30 cellular contexts compared by ENCODE assay signal in the genomic region with DNA sequence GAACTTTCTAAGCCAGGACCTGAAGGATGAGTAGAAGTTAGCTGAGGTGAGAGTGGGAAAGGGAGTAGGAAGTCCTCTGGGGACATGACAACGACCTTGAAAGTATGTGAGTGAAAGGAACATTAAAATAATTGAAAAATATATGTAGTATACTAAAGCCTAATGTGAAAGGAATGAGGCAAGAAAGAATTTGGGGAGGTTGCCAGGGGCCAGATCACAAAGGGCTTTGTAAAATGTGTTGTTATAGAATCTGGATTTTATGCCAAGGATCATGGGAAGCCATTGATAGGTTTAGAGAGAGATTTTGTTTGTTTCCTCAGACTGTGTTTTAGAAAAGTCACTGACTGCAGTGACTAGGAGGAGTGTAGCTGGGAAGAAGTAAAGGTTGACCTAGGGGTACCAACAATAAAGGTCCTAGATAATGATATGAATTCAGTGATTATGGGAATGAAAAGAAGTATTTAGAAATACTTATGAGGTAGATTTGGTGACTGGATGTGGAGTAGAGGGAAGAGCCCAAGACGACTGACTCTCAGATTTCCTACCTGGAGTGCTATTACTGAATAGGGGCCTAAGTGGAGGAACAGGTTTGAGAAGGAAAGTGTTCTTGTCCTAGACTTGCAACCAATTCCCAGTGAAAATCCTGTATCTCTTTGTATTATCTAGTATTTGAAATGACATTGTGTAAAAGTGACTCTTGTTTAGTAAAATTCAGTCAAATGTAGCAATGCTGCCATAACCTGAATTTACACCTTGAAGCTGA.
DNase-seq lines count a peak whose midpoint lies in the region; ATAC-seq, FAIRE-seq and TF ChIP-seq lines count a peak whose summit lies in the region.
"Had no signal": no experiment of that assay in that cellular context is flagged by ENCODE, and none has a peak within 500 bp of the region (broad histone marks: within the 10 kb centered on the region; RNA-seq: fewer than 3 reads in every experiment).

No MANE protein-coding gene starts in this region.

- FAIRE-seq in RCC 7860 (lab: Jason Lieb, UNC), result no peak

- H3K36me3 ChIP-seq in PC-3 (ENCODE audit: low read depth, low read length), result no peaks in the 10 kb centered on the region
- H3K36me3 ChIP-seq: neural progenitor cell, right lobe of liver had no signal

- H3K4me1 ChIP-seq in PC-3 (ENCODE audit: insufficient read depth, low read length), result no peaks in the 10 kb centered on the region
- H3K4me1 ChIP-seq: body of pancreas, right lobe of liver, testis had no signal

- H3K79me2 ChIP-seq in PC-3 (ENCODE audit: low read length), result no peaks in the 10 kb centered on the region

- ATAC-seq in PC-3 (no peak), left lobe of liver (no peak)
- no peak for ATAC-seq in activated T-cell treated with anti-CD3 and anti-CD28 coated beads, Interleukin-2, amount 50 U/mL, for 4 hours
- ATAC-seq: body of pancreas; right lobe of liver; Right ventricle myocardium inferior; stimulated activated naive B cell treated with anti-CD40 and anti-IgM and Interleukin-4, amounts not matched to agents 10 μg/mL and 1 μg/mL and 100 μg/mL, for 72 hours had no signal

- no peak for TF ChIP-seq CTCF in PC-3 (conservative IDR thresholded peaks at IDR 0.05; ENCODE audit: low read depth, low read length)

- no peaks in the 10 kb centered on the region; the same call in 1 of the 2 replicates for H3K9me2 ChIP-seq in PC-3 (replicated peaks; ENCODE audit: low read length)

- DNase-seq in NCI-H510A treated with DMSO at 0.1 percent for 48 hours (lab: John Stamatoyannopoulos, UW) (peak; percentile 52), NCI-H510A (lab: John Stamatoyannopoulos, UW) (no peak), PC-3 (peak; percentile 19), fibroblast of gingiva (ENCODE audit: low read depth) (peak; percentile 24), left lobe of liver (ENCODE audit: low spot score) (no peak), RCC 7860 (ENCODE audit: low spot score) (no peak)
- no peak for DNase-seq in activated T-cell treated with anti-CD3 and anti-CD28 coated beads, Interleukin-2, amount 50 U/mL, for 48 hours
- no peak for DNase-seq in activated T-cell treated with anti-CD3 and anti-CD28 coated beads, Interleukin-2, amount 50 U/mL, for 4 hours
- DNase-seq: 8988T; activated CD4-positive, alpha-beta T cell treated with anti-CD3 and anti-CD28 coated beads, Interleukin-2, amount 50 U/mL, for 48 hours; activated CD8-positive, alpha-beta memory T cell treated with anti-CD3 and anti-CD28 coated beads, Interleukin-2, amount 50 U/mL, for 4 hours; body of pancreas; CD8-positive, alpha-beta memory T cell; DMS153; esophagus squamous epithelium; Karpas-422; kidney glomerular epithelial cell; NCI-H187; NCI-H226; posterior cingulate gyrus; right lobe of liver; stimulated activated CD4-positive, alpha-beta T cell treated with anti-CD3 and anti-CD28 coated beads, Interleukin-12 subunit alpha, Interleukin-12 subunit beta, amount 100 ng/mL, for 4 hours; stimulated activated CD4-positive, alpha-beta T cell treated with anti-CD3 and anti-CD28 coated beads, Interleukin-4, amount 100 ng/mL, for 24 hours; stimulated activated naive B cell treated with anti-CD40 and anti-IgM and Interleukin-4, amounts not matched to agents 10 μg/mL and 1 μg/mL and 100 μg/mL, for 72 hours; SW 1271; T1000; testis had no signal

- H3K36me3 Mint-ChIP-seq in activated T-cell treated with anti-CD3 and anti-CD28 coated beads, Interleukin-2, amount 50 U/mL, for 4 hours (ENCODE audit: insufficient read depth), result peaks cover 5% of the 10 kb centered on the region
- H3K36me3 Mint-ChIP-seq: stimulated activated naive B cell treated with anti-CD40 and anti-IgM and Interleukin-4, amounts not matched to agents 10 μg/mL and 1 μg/mL and 100 μg/mL, for 72 hours had no signal

- no peaks in the 10 kb centered on the region for H3K27me3 Mint-ChIP-seq in activated T-cell treated with anti-CD3 and anti-CD28 coated beads, Interleukin-2, amount 50 U/mL, for 4 hours (ENCODE audit: low read depth)
- H3K27me3 Mint-ChIP-seq: activated naive CD8-positive, alpha-beta T cell had no signal

- H4K20me1 ChIP-seq in PC-3 (ENCODE audit: low read length), result no peaks in the 10 kb centered on the region

- H3K4me3 Mint-ChIP-seq in activated T-cell treated with anti-CD3 and anti-CD28 coated beads, Interleukin-2, amount 50 U/mL, for 4 hours, result no peak overlapping the region
- H3K4me3 Mint-ChIP-seq: activated naive CD8-positive, alpha-beta T cell; CD8-positive, alpha-beta memory T cell; neural progenitor cell; stimulated activated naive B cell treated with anti-CD40 and anti-IgM and Interleukin-4, amounts not matched to agents 10 μg/mL and 1 μg/mL and 100 μg/mL, for 72 hours had no signal

- CTCF ChIA-PET in PC-3 (lab: Charles Lee), result no interaction called here

- no peak overlapping the region for H2AFZ ChIP-seq in PC-3 (ENCODE audit: low read length)
- H2AFZ ChIP-seq: neural progenitor cell had no signal

- H3K9ac ChIP-seq in PC-3 (ENCODE audit: low read length), result no peak overlapping the region
- H3K9ac ChIP-seq: neural progenitor cell had no signal

- H3K27me3 ChIP-seq in PC-3 (ENCODE audit: low read length), result no peaks in the 10 kb centered on the region
- H3K27me3 ChIP-seq: body of pancreas, esophagus squamous epithelium, neural progenitor cell, right lobe of liver, testis had no signal

- H3K9me3 ChIP-seq in PC-3 (ENCODE audit: low read length), result no peaks in the 10 kb centered on the region
- H3K9me3 ChIP-seq: body of pancreas, esophagus squamous epithelium, right lobe of liver, testis had no signal

- no peak overlapping the region for H3K27ac ChIP-seq in PC-3 (ENCODE audit: low read length)
- H3K27ac ChIP-seq: body of pancreas, esophagus squamous epithelium, neural progenitor cell, right lobe of liver, testis had no signal

- no peaks in the 10 kb centered on the region for H3K4me1 Mint-ChIP-seq in activated T-cell treated with anti-CD3 and anti-CD28 coated beads, Interleukin-2, amount 50 U/mL, for 4 hours (ENCODE audit: low read depth)
- H3K4me1 Mint-ChIP-seq: CD8-positive, alpha-beta memory T cell; neural progenitor cell; stimulated activated naive B cell treated with anti-CD40 and anti-IgM and Interleukin-4, amounts not matched to agents 10 μg/mL and 1 μg/mL and 100 μg/mL, for 72 hours had no signal

- H3F3A ChIP-seq in PC-3 (ENCODE audit: low read length, unreplicated experiment), result no peaks in the 10 kb centered on the region

- no peak overlapping the region for H3K4me3 ChIP-seq in PC-3 (ENCODE audit: low read length)
- H3K4me3 ChIP-seq: body of pancreas, esophagus squamous epithelium, neural progenitor cell, right lobe of liver, testis had no signal

- peaks cover 8% of the 10 kb centered on the region for H3K9me3 Mint-ChIP-seq in activated T-cell treated with anti-CD3 and anti-CD28 coated beads, Interleukin-2, amount 50 U/mL, for 4 hours
- H3K9me3 Mint-ChIP-seq: neural progenitor cell; stimulated activated naive B cell treated with anti-CD40 and anti-IgM and Interleukin-4, amounts not matched to agents 10 μg/mL and 1 μg/mL and 100 μg/mL, for 72 hours had no signal

- POLR2A ChIA-PET in PC-3 (lab: Charles Lee; ENCODE audit: unreplicated experiment), result no interaction called here

- BruUV-seq in PC-3 (replicated peaks; lab: Mats Ljungman, UMichigan), result no TSS peak

- intact Hi-C loops in PC-3 (cut with micrococcal nuclease), result no loop called here

- no peak overlapping the region for H3K4me2 ChIP-seq in PC-3 (ENCODE audit: low read length)
- H3K4me2 ChIP-seq: neural progenitor cell had no signal

Comparison
In these comparisons a context has a peak if more than half of its experiments do, and no peak if none do; other contexts are left out.
1. DNase-seq: peak in NCI-H510A treated with DMSO at 0.1 percent for 48 hours (single experiment), PC-3 (single experiment) and fibroblast of gingiva (single experiment); none in NCI-H510A (single experiment), left lobe of liver (single experiment), RCC 7860 (single experiment), activated T-cell treated with anti-CD3 and anti-CD28 coated beads, Interleukin-2, amount 50 U/mL, for 48 hours (0 of 2) and activated T-cell treated with anti-CD3 and anti-CD28 coated beads, Interleukin-2, amount 50 U/mL, for 4 hours (single experiment).